9 cellular contexts compared by ENCODE assay signal in genomic region chr20:45826381-45827019, GRCh38. TPM values are rescaled to one million over a fixed set of nuclear protein-coding genes. Genes with fewer than 3 reads are reported as not detected.
DNase-seq lines count a peak whose midpoint lies in the region; ATAC-seq and TF ChIP-seq lines count a peak whose summit lies in the region.
"Had no signal": no experiment of that assay in that cellular context is flagged by ENCODE, and none has a peak within 500 bp of the region (broad histone marks: within the 10 kb centered on the region; RNA-seq: fewer than 3 reads in every experiment).

No MANE protein-coding gene starts in this region.

- DNase-seq in DMS79 treated with DMSO at 0.1 percent for 48 hours (lab: John Stamatoyannopoulos, UW) (peak; percentile 6), DMS79 (lab: John Stamatoyannopoulos, UW) (no peak), cerebellar nuclear complex (lab: John Stamatoyannopoulos, UW) (peak; percentile 55 to 57), medulla oblongata (ENCODE audit: extremely low spot score) (peak; percentile 34), tibial nerve (ENCODE audit: low spot score in 2 of 2) (no peak), NCI-H1105 treated with DMSO at 0.1 percent for 48 hours (lab: John Stamatoyannopoulos, UW) (no peak), NCI-H1092 (lab: John Stamatoyannopoulos, UW) (no peak), PC-3 (no peak)

- intact Hi-C loops in PC-3 (cut with micrococcal nuclease), result no loop called here

- H3F3A ChIP-seq in PC-3 (ENCODE audit: low read length, unreplicated experiment), result no peaks in the 10 kb centered on the region

- peak in 1 of 2 donors; percentile 15 for TF ChIP-seq EP300 in tibial nerve (IDR thresholded peaks at IDR 0.05)

- H2AFZ ChIP-seq in PC-3 (ENCODE audit: low read length), result no peak overlapping the region

- CTCF ChIA-PET in PC-3 (lab: Charles Lee), result no interaction called here

- no peaks in the 10 kb centered on the region for H4K20me1 ChIP-seq in PC-3 (ENCODE audit: low read length)

- H3K9me3 ChIP-seq in tibial nerve (no peaks in the 10 kb centered on the region), PC-3 (ENCODE audit: low read length) (no peaks in the 10 kb centered on the region)

- H3K4me3 ChIP-seq in tibial nerve (no peak overlapping the region), PC-3 (ENCODE audit: low read length) (no peak overlapping the region)

- POLR2A ChIA-PET in PC-3 (lab: Charles Lee; ENCODE audit: unreplicated experiment), result no interaction called here

- TF ChIP-seq CTCF in tibial nerve (IDR thresholded peaks at IDR 0.05) (no peak), PC-3 (conservative IDR thresholded peaks at IDR 0.05; ENCODE audit: low read depth, low read length) (no peak)

- no peak overlapping the region for H3K9ac ChIP-seq in PC-3 (ENCODE audit: low read length)

- no peaks in the 10 kb centered on the region for H3K9me2 ChIP-seq in PC-3 (replicated peaks; ENCODE audit: low read length)

- H3K79me2 ChIP-seq in PC-3 (ENCODE audit: low read length), result no peaks in the 10 kb centered on the region

- H3K4me1 ChIP-seq in tibial nerve (peaks cover 0 to 55% (median 17%) of the 10 kb centered on the region in 4 donors), PC-3 (ENCODE audit: insufficient read depth, low read length) (peaks cover 9% of the 10 kb centered on the region; the same call in 1 of the 2 replicates)

- WGBS in tibial nerve, 2 donors, result 55 to 56% methylated on average over 6 of the region's 6 CpGs

- no peak for ATAC-seq in PC-3

- no TSS peak for BruUV-seq in PC-3 (replicated peaks; lab: Mats Ljungman, UMichigan)

- H3K4me2 ChIP-seq in PC-3 (ENCODE audit: low read length), result no peak overlapping the region

- H3K36me3 ChIP-seq in tibial nerve (no peaks in the 10 kb centered on the region), PC-3 (ENCODE audit: low read depth, low read length) (no peaks in the 10 kb centered on the region)

- H3K27me3 ChIP-seq in tibial nerve (peaks cover 0 to 28% of the 10 kb centered on the region in 2 donors), PC-3 (ENCODE audit: low read length) (no peaks in the 10 kb centered on the region)

- H3K27ac ChIP-seq in tibial nerve (peak overlapping the region; percentile 58 to 91 (median 68)), PC-3 (ENCODE audit: low read length) (no peak overlapping the region)
- H3K27ac ChIP-seq: 22Rv1 had no signal

- no peak for TF ChIP-seq POLR2A in tibial nerve (IDR thresholded peaks at IDR 0.05)

RNA-seq across cellular contexts. Expression of gene TNNC2, which starts 0.6 kb away (rescaled TPM):
- total RNA-seq in tibial nerve (10 to 100 TPM in 1 of 4 donors, 1 to 10 TPM in 2, not detected in 1; 2.3 to 12.0 (median 6.5) TPM), PC-3 (2014; rRNA removed) (not detected in 2 replicates)

RNA-seq across cellular contexts. Expression of gene SNX21, which starts 7.1 kb away (rescaled TPM):
- total RNA-seq in tibial nerve (100 to 1,000 TPM; 177 to 389 (median 240) TPM), PC-3 (2014; rRNA removed) (90.1 and 108 TPM in 2 replicates)

RNA-seq across cellular contexts. Expression of gene UBE2C, which starts 14.1 kb away (rescaled TPM):
- total RNA-seq in tibial nerve, result 1 to 10 TPM in 2 of 4 donors, under 1 TPM in 1, not detected in 1; 0.78 to 6.9 (median 1.5) TPM
- 251 and 304 TPM in 2 replicates for total RNA-seq in PC-3 (2014; rRNA removed)

RNA-seq across cellular contexts. Expression of gene ACOT8, which starts 30.7 kb away (rescaled TPM):
- total RNA-seq in tibial nerve, result 10 to 100 TPM; 44.4 to 58.4 (median 52.5) TPM
- total RNA-seq in PC-3 (2014; rRNA removed), result 57.4 and 58.8 TPM in 2 replicates

RNA-seq across cellular contexts. Expression of gene ZSWIM3, which starts 30.9 kb away (rescaled TPM):
- total RNA-seq in tibial nerve, result 1 to 10 TPM; 3.1 to 6.3 (median 4.8) TPM
- 2.1 and 4.2 TPM in 2 replicates for total RNA-seq in PC-3 (2014; rRNA removed)

Comparison
In these comparisons a context has a peak if more than half of its experiments do, and no peak if none do; other contexts are left out.
1. DNase-seq: peak in DMS79 treated with DMSO at 0.1 percent for 48 hours (single experiment), cerebellar nuclear complex (2 of 2) and medulla oblongata (single experiment); none in DMS79 (single experiment), tibial nerve (0 of 2), NCI-H1105 treated with DMSO at 0.1 percent for 48 hours (single experiment), NCI-H1092 (single experiment) and PC-3 (single experiment).
2. RNA of gene UBE2C, which starts 14.1 kb away (total RNA-seq): 251 to 304 TPM in PC-3; 0.78 to 6.9 TPM in tibial nerve; every median in the first group is over 10 times any median in the second.